35 cellular contexts compared by ENCODE assay signal in genomic region chr2:188047760-188048159, GRCh38.
"Had no signal": no experiment of that assay in that cellular context is flagged by ENCODE, and none has a peak within 500 bp of the region (broad histone marks: within the 10 kb centered on the region; RNA-seq: fewer than 3 reads in every experiment).

No MANE protein-coding gene starts in this region.

- H3K27ac ChIP-seq: adrenal gland, breast epithelium, cardiac muscle cell, colonic mucosa, epithelial cell of prostate, gastrocnemius medialis, heart left ventricle had no signal

- H3K27me3 Mint-ChIP-seq: activated CD4-positive, alpha-beta memory T cell treated with anti-CD3 and anti-CD28 coated beads for 36 hours; activated CD4-positive, alpha-beta T cell treated with anti-CD3 and anti-CD28 coated beads for 36 hours; activated CD4-positive, alpha-beta T cell treated with anti-CD3 and anti-CD28 coated beads, Interleukin-2, amount 10 ng/mL, durations not matched to agents 24 days and 14 days; activated CD8-positive, alpha-beta memory T cell treated with anti-CD3 and anti-CD28 coated beads, Interleukin-2, amount 10 ng/mL, durations not matched to agents 7 days and 5 days; activated naive CD4-positive, alpha-beta T cell treated with anti-CD3 and anti-CD28 coated beads, Interleukin-2, amount 50 U/mL, for 24 hours; activated naive CD8-positive, alpha-beta T cell treated with anti-CD3 and anti-CD28 coated beads for 36 hours; brain had no signal

- H3K27me3 ChIP-seq: adrenal gland, breast epithelium, cardiac muscle cell, colonic mucosa, gastrocnemius medialis, heart left ventricle had no signal

- H3K36me3 Mint-ChIP-seq: activated CD4-positive, alpha-beta memory T cell treated with anti-CD3 and anti-CD28 coated beads for 36 hours; activated CD8-positive, alpha-beta memory T cell treated with anti-CD3 and anti-CD28 coated beads, Interleukin-2, amount 10 ng/mL, durations not matched to agents 7 days and 5 days; activated naive CD4-positive, alpha-beta T cell treated with anti-CD3 and anti-CD28 coated beads, Interleukin-2, amount 50 U/mL, for 24 hours; activated naive CD8-positive, alpha-beta T cell treated with anti-CD3 and anti-CD28 coated beads for 36 hours; brain had no signal

- ATAC-seq: activated CD4-positive, alpha-beta T cell treated with anti-CD3 and anti-CD28 coated beads for 36 hours; activated CD8-positive, alpha-beta memory T cell treated with anti-CD3 and anti-CD28 coated beads, Interleukin-2, amount 10 ng/mL, durations not matched to agents 7 days and 5 days; activated CD8-positive, alpha-beta T cell treated with anti-CD3 and anti-CD28 coated beads, Interleukin-2, amount 10 ng/mL, durations not matched to agents 7 days and 5 days; activated naive CD8-positive, alpha-beta T cell treated with anti-CD3 and anti-CD28 coated beads, Interleukin-2, amount 50 U/mL, for 24 hours; esophagus mucosa; gastrocnemius medialis; heart left ventricle had no signal

- FAIRE-seq: endothelial cell of umbilical vein had no signal

- H3K36me3 ChIP-seq: adrenal gland, breast epithelium, cardiac muscle cell, colonic mucosa, gastrocnemius medialis, heart left ventricle had no signal

- H3K4me1 ChIP-seq: adrenal gland, breast epithelium, colonic mucosa, gastrocnemius medialis, heart left ventricle had no signal

- DNase-seq: activated CD4-positive, alpha-beta memory T cell treated with anti-CD3 and anti-CD28 coated beads for 36 hours; activated CD4-positive, alpha-beta T cell treated with anti-CD3 and anti-CD28 coated beads for 36 hours; activated CD4-positive, alpha-beta T cell treated with anti-CD3 and anti-CD28 coated beads, Interleukin-2, amount 10 ng/mL, durations not matched to agents 24 days and 14 days; activated CD4-positive, CD25-positive, alpha-beta regulatory T cell; activated CD4-positive, CD25-positive, alpha-beta regulatory T cell treated with anti-CD3 and anti-CD28 coated beads, Interleukin-2, amount 50 U/mL, for 72 hours; activated CD8-positive, alpha-beta memory T cell treated with anti-CD3 and anti-CD28 coated beads, Interleukin-2, amount 10 ng/mL, durations not matched to agents 7 days and 5 days; activated CD8-positive, alpha-beta memory T cell treated with anti-CD3 and anti-CD28 coated beads, Interleukin-2, amount 50 U/mL, for 4 hours; activated CD8-positive, alpha-beta T cell treated with anti-CD3 and anti-CD28 coated beads, Interleukin-2, amount 10 ng/mL, durations not matched to agents 7 days and 5 days; activated effector memory CD4-positive, alpha-beta T cell treated with anti-CD3 and anti-CD28 coated beads, Interleukin-2, amount 50 U/mL, for 16 hours; activated naive CD4-positive, alpha-beta T cell treated with anti-CD3 and anti-CD28 coated beads for 36 hours; activated naive CD8-positive, alpha-beta T cell treated with anti-CD3 and anti-CD28 coated beads for 36 hours; activated naive CD8-positive, alpha-beta T cell treated with anti-CD3 and anti-CD28 coated beads, Interleukin-2, amount 50 U/mL, for 24 hours; activated T-cell treated with anti-CD3 and anti-CD28 coated beads, Interleukin-2, amount 50 U/mL, for 1 hour; activated T-cell treated with anti-CD3 and anti-CD28 coated beads, Interleukin-2, amount 50 U/mL, for 48 hours; adrenal gland; amygdala; aorta; central memory CD4-positive, alpha-beta T cell; cerebellar nuclear complex; colonic mucosa; effector CD8-positive, alpha-beta T cell; foreskin fibroblast; gastrocnemius medialis; glutamatergic neuron; heart left ventricle; T-helper 2 cell had no signal

- H3K9me3 ChIP-seq: adrenal gland, breast epithelium, colonic mucosa, gastrocnemius medialis, heart left ventricle had no signal

- H3K9me3 Mint-ChIP-seq: activated CD4-positive, alpha-beta T cell treated with anti-CD3 and anti-CD28 coated beads, Interleukin-2, amount 10 ng/mL, durations not matched to agents 24 days and 14 days; activated naive CD8-positive, alpha-beta T cell treated with anti-CD3 and anti-CD28 coated beads, Interleukin-2, amount 50 U/mL, for 24 hours; activated T-helper 1 cell treated with anti-CD3 and anti-CD28 coated beads, Interleukin-12 subunit alpha, Interleukin-12 subunit beta, Interleukin-2, Interleukin-4 antibody, amounts not matched to agents 30 ng/mL and 10 ng/mL and 1 ng/mL, durations not matched to agents 14 hours and 24 hours and 36 hours; activated T-helper 2 cell treated with anti-CD3 and anti-CD28 coated beads, Interferon-gamma antibody, Interleukin-2, Interleukin-4, amounts not matched to agents 10 μg/mL and 5 μg/mL and 100 μg/mL, durations not matched to agents 14 hours and 24 hours and 36 hours had no signal

- H3K4me3 ChIP-seq: adrenal gland, breast epithelium, cardiac muscle cell, colonic mucosa, gastrocnemius medialis, heart left ventricle had no signal

- H3K4me1 Mint-ChIP-seq: activated CD4-positive, alpha-beta T cell treated with anti-CD3 and anti-CD28 coated beads for 36 hours; activated CD4-positive, alpha-beta T cell treated with anti-CD3 and anti-CD28 coated beads, Interleukin-2, amount 10 ng/mL, durations not matched to agents 24 days and 14 days; activated CD8-positive, alpha-beta memory T cell treated with anti-CD3 and anti-CD28 coated beads, Interleukin-2, amount 10 ng/mL, durations not matched to agents 7 days and 5 days; activated naive CD4-positive, alpha-beta T cell treated with anti-CD3 and anti-CD28 coated beads, Interleukin-2, amount 50 U/mL, for 24 hours; activated naive CD8-positive, alpha-beta T cell treated with anti-CD3 and anti-CD28 coated beads for 36 hours; activated naive CD8-positive, alpha-beta T cell treated with anti-CD3 and anti-CD28 coated beads, Interleukin-2, amount 50 U/mL, for 24 hours had no signal

- H3K27ac Mint-ChIP-seq: activated CD4-positive, alpha-beta memory T cell treated with anti-CD3 and anti-CD28 coated beads for 36 hours; activated CD4-positive, alpha-beta T cell treated with anti-CD3 and anti-CD28 coated beads for 36 hours; activated CD4-positive, alpha-beta T cell treated with anti-CD3 and anti-CD28 coated beads, Interleukin-2, amount 10 ng/mL, durations not matched to agents 24 days and 14 days; activated CD8-positive, alpha-beta memory T cell treated with anti-CD3 and anti-CD28 coated beads, Interleukin-2, amount 10 ng/mL, durations not matched to agents 7 days and 5 days; activated CD8-positive, alpha-beta T cell treated with anti-CD3 and anti-CD28 coated beads, Interleukin-2, amount 10 ng/mL, durations not matched to agents 7 days and 5 days; activated naive CD4-positive, alpha-beta T cell treated with anti-CD3 and anti-CD28 coated beads for 36 hours; activated naive CD4-positive, alpha-beta T cell treated with anti-CD3 and anti-CD28 coated beads, Interleukin-2, amount 50 U/mL, for 24 hours; activated naive CD8-positive, alpha-beta T cell treated with anti-CD3 and anti-CD28 coated beads for 36 hours; activated naive CD8-positive, alpha-beta T cell treated with anti-CD3 and anti-CD28 coated beads, Interleukin-2, amount 50 U/mL, for 24 hours; activated T-helper 1 cell treated with anti-CD3 and anti-CD28 coated beads, Interleukin-12 subunit alpha, Interleukin-12 subunit beta, Interleukin-2, Interleukin-4 antibody, amounts not matched to agents 30 ng/mL and 10 ng/mL and 1 ng/mL, durations not matched to agents 14 hours and 24 hours and 36 hours; activated T-helper 2 cell treated with anti-CD3 and anti-CD28 coated beads, Interferon-gamma antibody, Interleukin-2, Interleukin-4, amounts not matched to agents 10 μg/mL and 5 μg/mL and 100 μg/mL, durations not matched to agents 14 hours and 24 hours and 36 hours; brain had no signal

- H3K4me3 Mint-ChIP-seq: activated CD4-positive, alpha-beta memory T cell treated with anti-CD3 and anti-CD28 coated beads for 36 hours; activated CD4-positive, alpha-beta T cell treated with anti-CD3 and anti-CD28 coated beads for 36 hours; activated CD4-positive, alpha-beta T cell treated with anti-CD3 and anti-CD28 coated beads, Interleukin-2, amount 10 ng/mL, durations not matched to agents 24 days and 14 days; activated CD8-positive, alpha-beta memory T cell treated with anti-CD3 and anti-CD28 coated beads, Interleukin-2, amount 10 ng/mL, durations not matched to agents 7 days and 5 days; activated CD8-positive, alpha-beta T cell treated with anti-CD3 and anti-CD28 coated beads, Interleukin-2, amount 10 ng/mL, durations not matched to agents 7 days and 5 days; activated naive CD4-positive, alpha-beta T cell treated with anti-CD3 and anti-CD28 coated beads for 36 hours; activated naive CD4-positive, alpha-beta T cell treated with anti-CD3 and anti-CD28 coated beads, Interleukin-2, amount 50 U/mL, for 24 hours; activated naive CD8-positive, alpha-beta T cell treated with anti-CD3 and anti-CD28 coated beads for 36 hours; activated naive CD8-positive, alpha-beta T cell treated with anti-CD3 and anti-CD28 coated beads, Interleukin-2, amount 50 U/mL, for 24 hours; activated T-helper 1 cell treated with anti-CD3 and anti-CD28 coated beads, Interleukin-12 subunit alpha, Interleukin-12 subunit beta, Interleukin-2, Interleukin-4 antibody, amounts not matched to agents 30 ng/mL and 10 ng/mL and 1 ng/mL, durations not matched to agents 14 hours and 24 hours and 36 hours; brain had no signal
